ENCODE assay signal across 13 cellular contexts in genomic region chr5:45793638-45794532, GRCh38.
A peak's percentile ranks its signal among the peaks of the same experiment; 100 is the strongest.
DNase-seq lines count a peak whose midpoint lies in the region; ATAC-seq and TF ChIP-seq lines count a peak whose summit lies in the region.
"Had no signal": no experiment of that assay in that cellular context is flagged by ENCODE, and none has a peak within 500 bp of the region (broad histone marks: within the 10 kb centered on the region; RNA-seq: fewer than 3 reads in every experiment).

No MANE protein-coding gene starts in this region.

- peak; percentile 73 for DNase-seq in GM12864 (ENCODE audit: low read depth)
- DNase-seq in activated T-helper 2 cell treated with anti-CD3 and anti-CD28 coated beads, Interferon-gamma antibody, Interleukin-2, Interleukin-4, amounts not matched to agents 10 μg/mL and 5 μg/mL and 100 μg/mL, durations not matched to agents 14 hours and 24 hours and 36 hours (ENCODE audit: low spot score): no peak
- no peak for DNase-seq in caudate nucleus (lab: John Stamatoyannopoulos, UW)
- DNase-seq in sigmoid colon: no peak
- no peak for DNase-seq in effector memory CD8-positive, alpha-beta T cell
- DNase-seq: ACHN, left colon, T-helper 9 cell had no signal

- H3K9me3 ChIP-seq in sigmoid colon: peaks cover 0 to 13% (median 0%) of the 10 kb centered on the region in 4 donors

- no peaks in the 10 kb centered on the region for H3K4me1 Mint-ChIP-seq in activated T-helper 2 cell treated with anti-CD3 and anti-CD28 coated beads, Interferon-gamma antibody, Interleukin-2, Interleukin-4, amounts not matched to agents 10 μg/mL and 5 μg/mL and 100 μg/mL, durations not matched to agents 14 hours and 24 hours and 36 hours (ENCODE audit: low read depth)
- H3K4me1 Mint-ChIP-seq in effector memory CD8-positive, alpha-beta T cell (ENCODE audit: low read depth in 2 of 2): no peaks in the 10 kb centered on the region
- H3K4me1 Mint-ChIP-seq: central memory CD8-positive, alpha-beta T cell had no signal

- peak overlapping the region; percentile 99 for H3K27ac ChIP-seq in KMS-11
- H3K27ac ChIP-seq in caudate nucleus (ENCODE audit: low read depth, low read length): no peak overlapping the region
- no peak overlapping the region for H3K27ac ChIP-seq in sigmoid colon

- WGBS in sigmoid colon, 2 donors: 84 to 86% methylated on average over 9 of the region's 9 CpGs

- H4K20me1 ChIP-seq in KMS-11 (ENCODE audit: insufficient read depth): no peaks in the 10 kb centered on the region

- no peak overlapping the region for H3K27ac Mint-ChIP-seq in activated T-helper 2 cell treated with anti-CD3 and anti-CD28 coated beads, Interferon-gamma antibody, Interleukin-2, Interleukin-4, amounts not matched to agents 10 μg/mL and 5 μg/mL and 100 μg/mL, durations not matched to agents 14 hours and 24 hours and 36 hours
- H3K27ac Mint-ChIP-seq in effector memory CD8-positive, alpha-beta T cell: no peak overlapping the region
- H3K27ac Mint-ChIP-seq: activated T-helper 1 cell treated with anti-CD3 and anti-CD28 coated beads, Interleukin-12 subunit alpha, Interleukin-12 subunit beta, Interleukin-2, Interleukin-4 antibody, amounts not matched to agents 30 ng/mL and 10 ng/mL and 1 ng/mL, durations not matched to agents 14 hours and 24 hours and 36 hours had no signal

- H3K27me3 ChIP-seq in KMS-11 (ENCODE audit: insufficient read depth, low read depth) (no peaks in the 10 kb centered on the region), sigmoid colon (no peaks in the 10 kb centered on the region)

- intact Hi-C loops in activated T-helper 2 cell treated with anti-CD3 and anti-CD28 coated beads, Interferon-gamma antibody, Interleukin-2, Interleukin-4, amounts not matched to agents 10 μg/mL and 5 μg/mL and 100 μg/mL, durations not matched to agents 14 hours and 24 hours and 36 hours (cut with micrococcal nuclease): no loop called here
- intact Hi-C loops in sigmoid colon (cut with DNase I): no loop called here

- no peaks in the 10 kb centered on the region for H3K79me2 ChIP-seq in KMS-11 (ENCODE audit: insufficient read depth, low read depth)

- TF ChIP-seq POLR2A in sigmoid colon (IDR thresholded peaks at IDR 0.05): no peak

- no peaks in the 10 kb centered on the region for H3K36me3 Mint-ChIP-seq in activated T-helper 2 cell treated with anti-CD3 and anti-CD28 coated beads, Interferon-gamma antibody, Interleukin-2, Interleukin-4, amounts not matched to agents 10 μg/mL and 5 μg/mL and 100 μg/mL, durations not matched to agents 14 hours and 24 hours and 36 hours (ENCODE audit: low read depth)
- H3K36me3 Mint-ChIP-seq in effector memory CD8-positive, alpha-beta T cell (ENCODE audit: insufficient read depth): no peaks in the 10 kb centered on the region

- H3K9ac ChIP-seq in KMS-11: peak overlapping the region; percentile 94

- no peak for TF ChIP-seq EP300 in sigmoid colon (IDR thresholded peaks at IDR 0.05)

- peak; percentile 79 for ATAC-seq in GM19467 (IDR thresholded peaks at IDR 0.05; ENCODE audit: unreplicated experiment)
- ATAC-seq in HG02870 (IDR thresholded peaks at IDR 0.05; ENCODE audit: unreplicated experiment): peak; percentile 64
- no peak for ATAC-seq in effector memory CD8-positive, alpha-beta T cell (replicated peaks)
- ATAC-seq: left colon had no signal

- H3K4me3 ChIP-seq in GM12864 (ENCODE audit: low read depth, low read length) (no peak overlapping the region; the same call in 1 of the 2 replicates), KMS-11 (IDR thresholded peaks at IDR 0.05; ENCODE audit: insufficient read depth, low read depth, low read length) (no peak overlapping the region), sigmoid colon (no peak overlapping the region)

- no peak overlapping the region for H3K4me3 Mint-ChIP-seq in activated T-helper 2 cell treated with anti-CD3 and anti-CD28 coated beads, Interferon-gamma antibody, Interleukin-2, Interleukin-4, amounts not matched to agents 10 μg/mL and 5 μg/mL and 100 μg/mL, durations not matched to agents 14 hours and 24 hours and 36 hours (ENCODE audit: low read depth)
- no peak overlapping the region for H3K4me3 Mint-ChIP-seq in effector memory CD8-positive, alpha-beta T cell
- H3K4me3 Mint-ChIP-seq: activated T-helper 1 cell treated with anti-CD3 and anti-CD28 coated beads, Interleukin-12 subunit alpha, Interleukin-12 subunit beta, Interleukin-2, Interleukin-4 antibody, amounts not matched to agents 30 ng/mL and 10 ng/mL and 1 ng/mL, durations not matched to agents 14 hours and 24 hours and 36 hours; central memory CD8-positive, alpha-beta T cell had no signal

- H3K36me3 ChIP-seq in KMS-11 (ENCODE audit: insufficient read depth) (no peaks in the 10 kb centered on the region), sigmoid colon (no peaks in the 10 kb centered on the region)

- peak overlapping the region; percentile 24; the same call in 1 of the 2 replicates for H2AFZ ChIP-seq in KMS-11 (ENCODE audit: low read depth)

- peak overlapping the region; percentile 62 for H3K4me2 ChIP-seq in KMS-11

- TF ChIP-seq CTCF in GM12864 (IDR thresholded peaks at IDR 0.05; ENCODE audit: low read depth, low read length, missing control alignments) (no peak), KMS-11 (conservative IDR thresholded peaks at IDR 0.05; ENCODE audit: low read depth, low read length) (no peak), sigmoid colon (IDR thresholded peaks at IDR 0.05) (no peak)

- peaks cover 33% of the 10 kb centered on the region for H3K9me3 Mint-ChIP-seq in activated T-helper 2 cell treated with anti-CD3 and anti-CD28 coated beads, Interferon-gamma antibody, Interleukin-2, Interleukin-4, amounts not matched to agents 10 μg/mL and 5 μg/mL and 100 μg/mL, durations not matched to agents 14 hours and 24 hours and 36 hours
- peaks cover 7 to 11% of the 10 kb centered on the region in 2 donors for H3K9me3 Mint-ChIP-seq in effector memory CD8-positive, alpha-beta T cell

- H3K4me1 ChIP-seq in KMS-11 (ENCODE audit: low read depth, poor library complexity, severe bottlenecking) (peaks cover 49% of the 10 kb centered on the region), sigmoid colon (no peaks in the 10 kb centered on the region)

- H3K27me3 Mint-ChIP-seq in activated T-helper 2 cell treated with anti-CD3 and anti-CD28 coated beads, Interferon-gamma antibody, Interleukin-2, Interleukin-4, amounts not matched to agents 10 μg/mL and 5 μg/mL and 100 μg/mL, durations not matched to agents 14 hours and 24 hours and 36 hours (ENCODE audit: low read depth): no peaks in the 10 kb centered on the region
- no peaks in the 10 kb centered on the region for H3K27me3 Mint-ChIP-seq in effector memory CD8-positive, alpha-beta T cell
- H3K27me3 Mint-ChIP-seq: central memory CD8-positive, alpha-beta T cell had no signal
